ENCODE assay signal across 23 cellular contexts in genomic region chr4:165698272-165698671, GRCh38.
"Had no signal": no experiment of that assay in that cellular context is flagged by ENCODE, and none has a peak within 500 bp of the region (broad histone marks: within the 10 kb centered on the region; RNA-seq: fewer than 3 reads in every experiment).

No MANE protein-coding gene starts in this region.

- DNase-seq: colonic mucosa; cortex of kidney; effector CD8-positive, alpha-beta T cell; effector memory CD8-positive, alpha-beta T cell; endodermal cell; erythroblast; esophagus squamous epithelium; foreskin fibroblast; foreskin melanocyte; gastrocnemius medialis; glutamatergic neuron; head of caudate nucleus; heart right ventricle; hippocampal formation; left cardiac atrium; left lung; left ventricle myocardium superior; lower lobe of right lung; mesenchymal stem cell; mucosa of descending colon had no signal

- H3K36me3 ChIP-seq: colonic mucosa, esophagus squamous epithelium, gastrocnemius medialis, heart right ventricle, left lung, lower lobe of right lung had no signal

- H3K9me3 ChIP-seq: colonic mucosa, esophagus squamous epithelium, gastrocnemius medialis, heart right ventricle, left lung, lower lobe of right lung, mucosa of descending colon had no signal

- ATAC-seq: effector memory CD8-positive, alpha-beta T cell; esophagus mucosa; gastrocnemius medialis; heart right ventricle; left cardiac atrium; left lung; left ventricle myocardium superior; lower lobe of right lung; mucosa of descending colon had no signal

- FAIRE-seq: islet of Langerhans had no signal

- H3K27ac ChIP-seq: colonic mucosa, epithelial cell of prostate, esophagus squamous epithelium, gastrocnemius medialis, heart right ventricle, left lung, lower lobe of right lung had no signal

- H3K4me1 ChIP-seq: colonic mucosa, esophagus squamous epithelium, gastrocnemius medialis, heart right ventricle, left lung, lower lobe of right lung had no signal

- H3K27me3 ChIP-seq: colonic mucosa, esophagus squamous epithelium, gastrocnemius medialis, heart right ventricle, left lung had no signal

- H3K4me3 ChIP-seq: colonic mucosa, esophagus squamous epithelium, gastrocnemius medialis, heart right ventricle, left lung, lower lobe of right lung, mucosa of descending colon had no signal
